Comparison of ENCODE assay signal across 11 cellular contexts in genomic region chr18:42187611-42188378, GRCh38.
A peak's percentile ranks its signal among the peaks of the same experiment; 100 is the strongest.
DNase-seq lines count a peak whose midpoint lies in the region; ATAC-seq and TF ChIP-seq lines count a peak whose summit lies in the region.
"Had no signal": no experiment of that assay in that cellular context is flagged by ENCODE, and none has a peak within 500 bp of the region (broad histone marks: within the 10 kb centered on the region; RNA-seq: fewer than 3 reads in every experiment).

No MANE protein-coding gene starts in this region.

- H3K27me3 ChIP-seq in mammary epithelial cell (ENCODE audit: insufficient read depth, low read length) (no peaks in the 10 kb centered on the region), transverse colon (no peaks in the 10 kb centered on the region)

- H3K4me1 ChIP-seq in mammary epithelial cell (ENCODE audit: insufficient read depth, low read length) (peaks cover 40% of the 10 kb centered on the region), transverse colon (no peaks in the 10 kb centered on the region)

- H3K27me3 Mint-ChIP-seq in CD14-positive monocyte (ENCODE audit: low read depth in 3 of 3), result no peaks in the 10 kb centered on the region

- no peak for TF ChIP-seq POLR2A in transverse colon (IDR thresholded peaks at IDR 0.05)

- intact Hi-C loops in mammary epithelial cell (cut with micrococcal nuclease), result no loop called here
- intact Hi-C loops in CD14-positive monocyte (cut with micrococcal nuclease), result no loop called here
- intact Hi-C loops in transverse colon (cut with DNase I; ENCODE audit: low total_unique reads), result no loop called here

- ATAC-seq in GM18517 (IDR thresholded peaks at IDR 0.05; ENCODE audit: unreplicated experiment) (peak; percentile 74), GM21526 (IDR thresholded peaks at IDR 0.05; ENCODE audit: low FRiP score, unreplicated experiment) (peak; percentile 47), HG03159 (IDR thresholded peaks at IDR 0.05; ENCODE audit: unreplicated experiment) (peak; percentile 67)
- ATAC-seq: CD8-positive, alpha-beta T cell had no signal

- no peak for TF ChIP-seq CTCF in mammary epithelial cell (conservative IDR thresholded peaks at IDR 0.05 in 1 of 2, IDR thresholded peaks at IDR 0.05 in 1 of 2; ENCODE audit: extremely low read depth in 1 of 2, insufficient read depth in 1 of 2, low read depth in 1 of 2, low read length in 2 of 2)
- TF ChIP-seq CTCF in CD14-positive monocyte (IDR thresholded peaks at IDR 0.05), result no peak
- no peak for TF ChIP-seq CTCF in transverse colon (IDR thresholded peaks at IDR 0.05)

- peak overlapping the region; percentile 58 for H3K4me2 ChIP-seq in mammary epithelial cell (ENCODE audit: insufficient read depth, low read depth, low read length)

- peak overlapping the region; percentile 51 for H2AFZ ChIP-seq in mammary epithelial cell (ENCODE audit: low read depth, low read length)

- H3K4me1 Mint-ChIP-seq in CD14-positive monocyte, result peaks cover 3% of the 10 kb centered on the region

- DNase-seq in mammary epithelial cell, result peak; percentile 55
- DNase-seq in CD14-positive monocyte (ENCODE audit: low spot score), result no peak
- DNase-seq in transverse colon, result no peak
- no peak for DNase-seq in islet precursor cell
- DNase-seq in inferior parietal cortex (ENCODE audit: extremely low spot score), result no peak
- DNase-seq: CD8-positive, alpha-beta T cell; mesendoderm; NK-92 treated with Interleukin-12 subunit alpha and Interleukin-12 subunit beta, amount 100 ng/mL, for 24 hours had no signal

- BruUV-seq in mammary epithelial cell (replicated peaks; lab: Mats Ljungman, UMichigan), result no TSS peak

- H3K27ac Mint-ChIP-seq in CD14-positive monocyte, result no peak overlapping the region
- H3K27ac Mint-ChIP-seq: CD8-positive, alpha-beta T cell had no signal

- dilution Hi-C loops in mammary epithelial cell (cut with HindIII; ENCODE audit: low sequenced_read_pairs), result no loop called here

- H3K4me3 ChIP-seq in mammary epithelial cell (replicated peaks in 1 of 3; ENCODE audit: insufficient read depth in 1 of 3, low read depth in 2 of 3, low read length in 3 of 3), result no peak overlapping the region
- no peak overlapping the region for H3K4me3 ChIP-seq in transverse colon

- no peaks in the 10 kb centered on the region for H3K9me3 ChIP-seq in mammary epithelial cell (replicated peaks; ENCODE audit: insufficient read depth, low read length)
- no peaks in the 10 kb centered on the region for H3K9me3 ChIP-seq in transverse colon

- no peaks in the 10 kb centered on the region for H4K20me1 ChIP-seq in mammary epithelial cell (ENCODE audit: insufficient read depth, low read length)

- CTCF ChIA-PET in mammary epithelial cell (lab: Charles Lee; ENCODE audit: low non-redundant PET), result no interaction called here

- WGBS in mammary epithelial cell (ENCODE audit: low coverage, missing lambda C conversion rate), result 25% methylated on average over 4 of the region's 4 CpGs
- 69 to 91% methylated on average over 2 to 4 of the region's 4 CpGs for whole genome bisulfite sequencing in transverse colon (ENCODE audit: low coverage in 1 of 2), 2 donors

- no peak overlapping the region for H3K27ac ChIP-seq in mammary epithelial cell (ENCODE audit: insufficient read depth, low read depth, low read length)
- H3K27ac ChIP-seq in transverse colon, result no peak overlapping the region

- H3K79me2 ChIP-seq in mammary epithelial cell (ENCODE audit: insufficient read depth, low read length), result no peaks in the 10 kb centered on the region

- in situ Hi-C loops in mammary epithelial cell (cut with MboI; ENCODE audit: low sequenced_read_pairs in 2 of 2), result no loop called here
- in situ Hi-C loops in transverse colon (cut with MboI; ENCODE audit: low pct_ligation_motif_present in 1 of 4, low pct_unique_long_range_greater_than_20kb in 1 of 4, low sequenced_read_pairs in 3 of 4), result no loop called here

- H3K4me3 Mint-ChIP-seq in CD14-positive monocyte, result no peak overlapping the region
- H3K4me3 Mint-ChIP-seq: CD8-positive, alpha-beta T cell had no signal

- no peak for TF ChIP-seq EP300 in transverse colon (IDR thresholded peaks at IDR 0.05; ENCODE audit: low read depth)

- no peaks in the 10 kb centered on the region for H3K36me3 Mint-ChIP-seq in CD14-positive monocyte
- H3K36me3 Mint-ChIP-seq: CD8-positive, alpha-beta T cell had no signal

- no peak overlapping the region for H3K9ac ChIP-seq in mammary epithelial cell (ENCODE audit: insufficient read depth, low read length)

- H3K9me3 Mint-ChIP-seq in CD14-positive monocyte, result peaks cover 0 to 6% (median 0%) of the 10 kb centered on the region in 7 donors

- H3K36me3 ChIP-seq in mammary epithelial cell (ENCODE audit: insufficient read depth, low read length) (no peaks in the 10 kb centered on the region), transverse colon (no peaks in the 10 kb centered on the region)
